ENCODE assay signal across 23 cellular contexts in genomic region chr10:61730671-61731070, GRCh38.
"Had no signal": no experiment of that assay in that cellular context is flagged by ENCODE, and none has a peak within 500 bp of the region (broad histone marks: within the 10 kb centered on the region; RNA-seq: fewer than 3 reads in every experiment).

No MANE protein-coding gene starts in this region.

- DNase-seq: dermis blood vessel endothelial cell; dorsolateral prefrontal cortex; effector CD4-positive, alpha-beta T cell; effector memory CD4-positive, alpha-beta T cell; foreskin keratinocyte; heart left ventricle; hypothalamus; immature natural killer cell; left cardiac atrium; left lung; left ventricle myocardium superior; lower lobe of right lung; mesenchymal stem cell; mucosa of descending colon; naive B cell had no signal

- FAIRE-seq: colon, endothelial cell of umbilical vein, frontal cortex, keratinocyte had no signal

- H3K27ac ChIP-seq: coronary artery, dorsolateral prefrontal cortex, esophagus muscularis mucosa, foreskin keratinocyte, gastroesophageal sphincter, heart left ventricle, hepatocyte, left lung, lower lobe of right lung had no signal
